In the genomic region with DNA sequence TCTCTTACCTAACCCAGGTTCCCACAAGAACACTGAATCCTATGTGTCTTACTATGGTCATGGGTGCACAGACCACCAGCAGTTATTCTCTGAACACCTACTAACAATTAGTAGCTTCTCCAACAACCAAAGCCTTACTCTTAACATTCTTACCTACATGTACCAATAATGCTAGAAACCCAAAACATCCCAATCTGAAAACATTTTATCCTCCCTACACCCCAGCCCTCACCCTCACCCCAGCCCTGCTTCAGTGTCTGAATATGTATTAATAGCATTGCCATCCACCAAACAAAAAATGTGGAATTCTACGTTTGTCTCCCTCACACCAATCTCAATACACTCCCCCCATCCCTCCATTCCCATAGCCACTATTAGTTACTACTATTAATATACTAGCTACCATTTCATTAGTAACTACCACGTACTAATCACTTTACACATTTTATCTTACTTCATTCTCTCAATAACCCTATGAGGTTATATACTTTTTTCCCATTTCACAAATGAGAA, we compare ENCODE assay signal across 10 cellular contexts. TPM values are rescaled to one million over a fixed set of nuclear protein-coding genes. Genes with fewer than 3 reads are reported as not detected.
DNase-seq lines count a peak whose midpoint lies in the region; ATAC-seq and TF ChIP-seq lines count a peak whose summit lies in the region.
"Had no signal": no experiment of that assay in that cellular context is flagged by ENCODE, and none has a peak within 500 bp of the region (broad histone marks: within the 10 kb centered on the region; RNA-seq: fewer than 3 reads in every experiment).

No MANE protein-coding gene starts in this region.

- POLR2A ChIA-PET in CD4-positive, alpha-beta memory T cell (lab: Charles Lee; ENCODE audit: partially characterized antibody): interaction anchor here (1.1 to 3.7 kb wide), 3 partner anchors 72 to 249 kb away, joined by 3 to 24 read pairs (median 5); partner anchors contain the start of gene CSDE1
- POLR2A ChIA-PET in IMR-90 (lab: Charles Lee; ENCODE audit: unreplicated experiment): no interaction called here
- POLR2A ChIA-PET in naive thymus-derived CD4-positive, alpha-beta T cell (lab: Charles Lee): interaction anchor here (0.6 to 1.2 kb wide), 2 partner anchors 9 to 252 kb away, joined by 3 read pairs; no protein-coding TSS in a partner anchor

- H2AFZ ChIP-seq in IMR-90 (replicated peaks; ENCODE audit: low read length, poor library complexity) (no peak overlapping the region), mammary epithelial cell (ENCODE audit: low read depth, low read length) (no peak overlapping the region)

- H3K4me3 Mint-ChIP-seq in CD4-positive, alpha-beta memory T cell: peak overlapping the region; percentile 81 to 100 (median 90)
- H3K4me3 Mint-ChIP-seq in naive thymus-derived CD4-positive, alpha-beta T cell: peak overlapping the region; percentile 86 to 97 (median 92)

- no peaks in the 10 kb centered on the region for H3K36me3 ChIP-seq in CD4-positive, alpha-beta memory T cell (ENCODE audit: insufficient read depth, low read length)
- H3K36me3 ChIP-seq in IMR-90 (ENCODE audit: control insufficient read depth, insufficient read depth, low read length): peaks cover 3% of the 10 kb centered on the region; the same call in 1 of the 2 replicates
- peaks cover 3% of the 10 kb centered on the region for H3K36me3 ChIP-seq in mammary epithelial cell (ENCODE audit: insufficient read depth, low read length)
- H3K36me3 ChIP-seq in naive thymus-derived CD4-positive, alpha-beta T cell (ENCODE audit: control insufficient read depth in 2 of 3, insufficient read depth in 3 of 3, low read length in 3 of 3): peaks cover 0 to 24% (median 0%) of the 10 kb centered on the region in 3 experiments

- no peak overlapping the region for H3K56ac ChIP-seq in IMR-90 (ENCODE audit: extremely low read depth, insufficient read depth, low read length)

- H3K4me3 ChIP-seq in CD4-positive, alpha-beta memory T cell (ENCODE audit: low read length in 2 of 2): no peak overlapping the region
- no peak overlapping the region for H3K4me3 ChIP-seq in IMR-90 (ENCODE audit: insufficient read depth, low read depth, low read length)
- H3K4me3 ChIP-seq in mammary epithelial cell (replicated peaks in 1 of 3; ENCODE audit: insufficient read depth in 1 of 3, low read depth in 2 of 3, low read length in 3 of 3): peak overlapping the region in 2 of 3 experiments; percentile 6 to 99
- H3K4me3 ChIP-seq in naive thymus-derived CD4-positive, alpha-beta T cell (ENCODE audit: low read length): no peak overlapping the region

- H3K79me1 ChIP-seq in IMR-90 (ENCODE audit: low read depth in 1 of 2, low read length in 2 of 2): peaks cover 8 to 52% of the 10 kb centered on the region in 2 experiments; a peak in 2 of 4 replicates

- no peak overlapping the region for H4K8ac ChIP-seq in IMR-90 (ENCODE audit: low read depth in 2 of 2, low read length in 2 of 2)

- H3K18ac ChIP-seq in IMR-90 (ENCODE audit: low read depth, low read length): no peak overlapping the region

- no peak overlapping the region for H2BK120ac ChIP-seq in IMR-90 (ENCODE audit: low read depth, low read length)

- in situ Hi-C loops in IMR-90 (cut with MboI; ENCODE audit: low sequenced_read_pairs): no loop called here
- in situ Hi-C loops in mammary epithelial cell (cut with MboI; ENCODE audit: low sequenced_read_pairs in 2 of 2): no loop called here

- H4K91ac ChIP-seq in IMR-90 (ENCODE audit: insufficient read depth, low read depth, low read length): no peak overlapping the region

- H3K9ac ChIP-seq in IMR-90 (ENCODE audit: low read depth, low read length): no peak overlapping the region
- H3K9ac ChIP-seq in mammary epithelial cell (ENCODE audit: insufficient read depth, low read length): no peak overlapping the region

- H2AK9ac ChIP-seq in IMR-90 (replicated peaks; ENCODE audit: low read depth, low read length, poor library complexity): no peak overlapping the region

- no peak overlapping the region for H2BK15ac ChIP-seq in IMR-90 (ENCODE audit: low read depth, low read length)

- no peak for TF ChIP-seq POLR2A in IMR-90 (IDR thresholded peaks at IDR 0.05; ENCODE audit: low read depth, low read length)

- peak overlapping the region; percentile 21; the same call in 1 of the 2 replicates for H3K23ac ChIP-seq in IMR-90 (ENCODE audit: low read depth, low read length)

- H3K9me3 Mint-ChIP-seq in CD4-positive, alpha-beta memory T cell: no peaks in the 10 kb centered on the region
- H3K9me3 Mint-ChIP-seq in naive thymus-derived CD4-positive, alpha-beta T cell: no peaks in the 10 kb centered on the region

- no peaks in the 10 kb centered on the region for H3K27me3 ChIP-seq in CD4-positive, alpha-beta memory T cell (ENCODE audit: insufficient read depth, low read length)
- H3K27me3 ChIP-seq in IMR-90 (ENCODE audit: control insufficient read depth, insufficient read depth, low read length) (no peaks in the 10 kb centered on the region), mammary epithelial cell (ENCODE audit: insufficient read depth, low read length) (no peaks in the 10 kb centered on the region)
- H3K27me3 ChIP-seq in naive thymus-derived CD4-positive, alpha-beta T cell (ENCODE audit: control insufficient read depth in 2 of 2, insufficient read depth in 2 of 2, low read length in 2 of 2): no peaks in the 10 kb centered on the region

- H2BK5ac ChIP-seq in IMR-90 (ENCODE audit: low read depth, low read length, poor library complexity, severe bottlenecking): no peak overlapping the region

- dilution Hi-C loops in IMR-90 (cut with HindIII; ENCODE audit: low sequenced_read_pairs, unreplicated experiment): no loop called here
- dilution Hi-C loops in mammary epithelial cell (cut with HindIII; ENCODE audit: low sequenced_read_pairs): no loop called here

- H3K27ac ChIP-seq in CD4-positive, alpha-beta memory T cell (ENCODE audit: low read depth, low read length): no peak overlapping the region
- H3K27ac ChIP-seq in IMR-90 (ENCODE audit: insufficient read depth, low read length) (no peak overlapping the region), mammary epithelial cell (ENCODE audit: insufficient read depth, low read depth, low read length) (no peak overlapping the region)
- H3K27ac ChIP-seq in naive thymus-derived CD4-positive, alpha-beta T cell (ENCODE audit: low read depth, low read length): no peak overlapping the region

- H4K5ac ChIP-seq in IMR-90 (ENCODE audit: low read depth, low read length): no peak overlapping the region

- no peak overlapping the region for H2BK20ac ChIP-seq in IMR-90 (ENCODE audit: low read depth, low read length)

- BruUV-seq in IMR-90 (replicated peaks; lab: Mats Ljungman, UMichigan) (no TSS peak), mammary epithelial cell (replicated peaks; lab: Mats Ljungman, UMichigan) (no TSS peak)

- H3K36me3 Mint-ChIP-seq in CD4-positive, alpha-beta memory T cell: peaks cover 13 to 36% of the 10 kb centered on the region in 2 donors
- peaks cover 0 to 29% (median 13%) of the 10 kb centered on the region in 5 donors for H3K36me3 Mint-ChIP-seq in naive thymus-derived CD4-positive, alpha-beta T cell

- H3K9me3 ChIP-seq in CD4-positive, alpha-beta memory T cell (ENCODE audit: control insufficient read depth in 1 of 2, low read length in 2 of 2): no peaks in the 10 kb centered on the region
- H3K9me3 ChIP-seq in IMR-90 (ENCODE audit: control insufficient read depth, insufficient read depth, low read length) (no peaks in the 10 kb centered on the region), mammary epithelial cell (replicated peaks; ENCODE audit: insufficient read depth, low read length) (no peaks in the 10 kb centered on the region)
- no peaks in the 10 kb centered on the region for H3K9me3 ChIP-seq in naive thymus-derived CD4-positive, alpha-beta T cell (ENCODE audit: control insufficient read depth in 2 of 3, low read length in 3 of 3)

- peaks cover 64% of the 10 kb centered on the region for H3K4me1 ChIP-seq in CD4-positive, alpha-beta memory T cell (ENCODE audit: insufficient read depth, low read length)
- H3K4me1 ChIP-seq in IMR-90 (ENCODE audit: control insufficient read depth, insufficient read depth, low read length): peaks cover 2% of the 10 kb centered on the region; the same call in 1 of the 2 replicates
- peaks cover 14% of the 10 kb centered on the region for H3K4me1 ChIP-seq in mammary epithelial cell (ENCODE audit: insufficient read depth, low read length)
- peaks cover 22 to 29% of the 10 kb centered on the region in 2 donors for H3K4me1 ChIP-seq in naive thymus-derived CD4-positive, alpha-beta T cell (ENCODE audit: control insufficient read depth in 2 of 2, insufficient read depth in 2 of 2, low read length in 2 of 2)

- peaks cover 3% of the 10 kb centered on the region; the same call in 1 of the 2 replicates for H3K9me1 ChIP-seq in IMR-90 (ENCODE audit: insufficient read depth, low read length)

- ATAC-seq in IMR-90 (ENCODE audit: low read depth): no peak
- ATAC-seq in naive thymus-derived CD4-positive, alpha-beta T cell: no peak

- intact Hi-C loops in CD4-positive, alpha-beta memory T cell (cut with micrococcal nuclease): no loop called here
- intact Hi-C loops in IMR-90 (cut with micrococcal nuclease): loop anchor here (5.0 kb wide), 1 partner anchor 41 kb away; no protein-coding TSS in a partner anchor
- intact Hi-C loops in mammary epithelial cell (cut with micrococcal nuclease): no loop called here
- intact Hi-C loops in naive thymus-derived CD4-positive, alpha-beta T cell (cut with micrococcal nuclease): loop anchor here in 1 of 2 donors (1.0 kb wide), 1 partner anchor 9 kb away; no protein-coding TSS in a partner anchor

- H2AK5ac ChIP-seq in IMR-90 (ENCODE audit: low read depth, low read length): no peak overlapping the region

- no peak for TF ChIP-seq RAD21 in IMR-90 (IDR thresholded peaks at IDR 0.05; ENCODE audit: low read length)

- H3K79me2 ChIP-seq in mammary epithelial cell (ENCODE audit: insufficient read depth, low read length): peaks cover 76% of the 10 kb centered on the region

- TF ChIP-seq CTCF in IMR-90 (conservative IDR thresholded peaks at IDR 0.05; ENCODE audit: low read depth, low read length) (no peak), mammary epithelial cell (conservative IDR thresholded peaks at IDR 0.05 in 1 of 2, IDR thresholded peaks at IDR 0.05 in 1 of 2; ENCODE audit: extremely low read depth in 1 of 2, insufficient read depth in 1 of 2, low read depth in 1 of 2, low read length in 2 of 2) (no peak)

- no peaks in the 10 kb centered on the region for H3K27me3 Mint-ChIP-seq in CD4-positive, alpha-beta memory T cell
- peaks cover 0 to 3% (median 0%) of the 10 kb centered on the region in 5 donors for H3K27me3 Mint-ChIP-seq in naive thymus-derived CD4-positive, alpha-beta T cell

- H3K4ac ChIP-seq in IMR-90 (ENCODE audit: low read depth, low read length): no peak overlapping the region

- H3K4me1 Mint-ChIP-seq in CD4-positive, alpha-beta memory T cell: peaks cover 56 to 77% (median 66%) of the 10 kb centered on the region in 4 donors
- peaks cover 55 to 86% (median 75%) of the 10 kb centered on the region in 7 donors for H3K4me1 Mint-ChIP-seq in naive thymus-derived CD4-positive, alpha-beta T cell

- CTCF ChIA-PET in CD4-positive, alpha-beta memory T cell (lab: Charles Lee; ENCODE audit: partially characterized antibody): no interaction called here
- CTCF ChIA-PET in IMR-90 (lab: Yijun Ruan, JAX): interaction anchor here (0.6 kb wide), 2 partner anchors 66 to 848 kb away, joined by 3 to 8 read pairs; no protein-coding TSS in a partner anchor
- CTCF ChIA-PET in mammary epithelial cell (lab: Charles Lee; ENCODE audit: low non-redundant PET): no interaction called here
- CTCF ChIA-PET in naive thymus-derived CD4-positive, alpha-beta T cell (lab: Charles Lee): interaction anchor here (0.7 kb wide), 1 partner anchor 166 kb away, joined by 3 read pairs; no protein-coding TSS in a partner anchor

- H3K27ac Mint-ChIP-seq in CD4-positive, alpha-beta memory T cell: peak overlapping the region in 6 of 7 donors; percentile 33 to 86 (median 58)
- H3K27ac Mint-ChIP-seq in naive thymus-derived CD4-positive, alpha-beta T cell: peak overlapping the region in 8 of 9 donors; percentile 3 to 87 (median 38)

- 100% methylated on average over 2 of the region's 2 CpGs; no CpG with 5 or more reads in 1 of the 2 experiments for WGBS in IMR-90 (ENCODE audit: extremely low coverage in 2 of 2, insufficient read length in 1 of 2), 2 experiments
- 72% methylated on average over 2 of the region's 2 CpGs for WGBS in mammary epithelial cell (ENCODE audit: low coverage, missing lambda C conversion rate)

- peaks cover 60% of the 10 kb centered on the region for H4K20me1 ChIP-seq in IMR-90 (ENCODE audit: insufficient read depth, low read length)
- no peaks in the 10 kb centered on the region for H4K20me1 ChIP-seq in mammary epithelial cell (ENCODE audit: insufficient read depth, low read length)

- no peak for DNase-seq in CD4-positive, alpha-beta memory T cell
- DNase-seq in IMR-90 (no peak), mammary epithelial cell (no peak), NCI-H1436 (lab: John Stamatoyannopoulos, UW) (no peak), UCSD-AML1 (lab: John Stamatoyannopoulos, UW; ENCODE audit: unreplicated experiment) (no peak), NCI-H774 (lab: John Stamatoyannopoulos, UW) (no peak), dermis blood vessel endothelial cell (no peak)
- no peak for DNase-seq in naive thymus-derived CD4-positive, alpha-beta T cell
- DNase-seq: activated CD4-positive, CD25-positive, alpha-beta regulatory T cell; MM.1S had no signal

- H3K4me2 ChIP-seq in IMR-90 (ENCODE audit: low read depth, low read length) (peak overlapping the region; percentile 36), mammary epithelial cell (ENCODE audit: insufficient read depth, low read depth, low read length) (peak overlapping the region; percentile 94)

- H3K14ac ChIP-seq in IMR-90 (replicated peaks; ENCODE audit: low read depth, low read length): no peak overlapping the region

RNA-seq across cellular contexts. Expression of gene TRIM33, which starts 2.6 kb away (rescaled TPM):
- total RNA-seq in CD4-positive, alpha-beta memory T cell: 10 to 100 TPM; 50.6 to 54.4 TPM
- 10 to 100 TPM; 26.8 to 33.6 TPM for polyA plus RNA-seq in CD4-positive, alpha-beta memory T cell
- total RNA-seq in IMR-90 (2012; rRNA removed) (40.0 and 40.1 TPM in 2 replicates), mammary epithelial cell (10 to 100 TPM; 32.8 to 43.8 TPM), dermis blood vessel endothelial cell (33.9 and 35.5 TPM in 2 replicates)
- polyA plus RNA-seq in IMR-90 (2012; rRNA removed) (9.2 and 9.5 TPM in 2 replicates), mammary epithelial cell (16.4 TPM)
- 1.8 and 2.9 TPM in 2 replicates for polyA plus RNA-seq in IMR-90 (2012; cell fraction: cytosol; rRNA removed)
- 4.9 and 21.6 TPM in 2 replicates for polyA plus RNA-seq in IMR-90 (2012; cell fraction: nucleus; rRNA removed; ENCODE audit: low replicate concordance)
- 36.0 TPM for polyA minus RNA-seq in mammary epithelial cell
- 10 to 100 TPM; 43.8 to 57.6 (median 51.1) TPM for total RNA-seq in naive thymus-derived CD4-positive, alpha-beta T cell
- polyA plus RNA-seq in naive thymus-derived CD4-positive, alpha-beta T cell: 10 to 100 TPM; 28.7 to 45.4 TPM

Comparison
In these comparisons a context has a peak if more than half of its experiments do, and no peak if none do; other contexts are left out.
1. H3K4me3 ChIP-seq: peak in mammary epithelial cell (2 of 3); none in CD4-positive, alpha-beta memory T cell (0 of 2), IMR-90 (single experiment) and naive thymus-derived CD4-positive, alpha-beta T cell (single experiment).
2. CTCF ChIA-PET loops: an anchor here in IMR-90 (0.6 kb wide) and naive thymus-derived CD4-positive, alpha-beta T cell (0.7 kb wide); none called in CD4-positive, alpha-beta memory T cell and mammary epithelial cell.